In the genomic region with DNA sequence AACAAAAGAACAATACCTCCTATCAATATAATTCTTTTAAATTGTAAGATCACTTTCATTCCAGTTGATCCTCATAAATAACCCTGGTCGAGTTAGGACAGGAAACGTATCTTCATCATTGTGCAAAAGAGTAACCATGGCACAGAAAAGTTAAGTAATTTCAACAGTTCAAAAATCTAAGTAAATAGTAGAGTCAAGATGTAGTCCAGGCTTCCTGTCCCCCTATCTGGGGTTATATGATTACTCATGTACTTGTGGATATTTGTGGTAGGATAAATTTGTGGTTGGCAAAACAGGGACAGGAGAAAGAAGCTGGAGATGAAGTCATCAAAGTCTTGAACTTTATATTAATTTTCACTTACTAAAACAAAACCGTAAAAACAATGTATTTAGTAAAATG, we compare ENCODE assay signal across 32 cellular contexts.
DNase-seq lines count a peak whose midpoint lies in the region; ATAC-seq and TF ChIP-seq lines count a peak whose summit lies in the region.
"Had no signal": no experiment of that assay in that cellular context is flagged by ENCODE, and none has a peak within 500 bp of the region (broad histone marks: within the 10 kb centered on the region; RNA-seq: fewer than 3 reads in every experiment).

No MANE protein-coding gene starts in this region.

- peaks cover 16% of the 10 kb centered on the region for H3K4me1 ChIP-seq in smooth muscle cell (ENCODE audit: low read depth)
- H3K4me1 ChIP-seq: adrenal gland, BLaER1, prostate gland had no signal

- H3K4me3 Mint-ChIP-seq in activated T-cell treated with anti-CD3 and anti-CD28 coated beads, Interleukin-2, amount 50 U/mL, for 4 hours: no peak overlapping the region
- H3K4me3 Mint-ChIP-seq: activated CD4-positive, alpha-beta memory T cell treated with anti-CD3 and anti-CD28 coated beads, Interleukin-2, amount 10 ng/mL, durations not matched to agents 7 days and 5 days; activated naive CD4-positive, alpha-beta T cell treated with anti-CD3 and anti-CD28 coated beads, Interleukin-2, amount 10 ng/mL, durations not matched to agents 7 days and 5 days; mesothelial cell of epicardium; T-helper 1 cell treated with Interleukin-12 subunit alpha and Interleukin-12 subunit beta and Interleukin-4 antibody, amounts not matched to agents 30 μg/mL and 1 μg/mL, for 36 hours had no signal

- H3K36me3 Mint-ChIP-seq in activated T-cell treated with anti-CD3 and anti-CD28 coated beads, Interleukin-2, amount 50 U/mL, for 4 hours (ENCODE audit: insufficient read depth): no peaks in the 10 kb centered on the region
- H3K36me3 Mint-ChIP-seq: activated naive CD4-positive, alpha-beta T cell treated with anti-CD3 and anti-CD28 coated beads, Interleukin-2, amount 10 ng/mL, durations not matched to agents 7 days and 5 days; mesothelial cell of epicardium; naive B cell had no signal

- H3K27me3 ChIP-seq in smooth muscle cell (ENCODE audit: low read depth): no peaks in the 10 kb centered on the region
- H3K27me3 ChIP-seq: adrenal gland, BLaER1, cardiac muscle cell, neutrophil, tibial artery had no signal

- H3K27me3 Mint-ChIP-seq in activated T-cell treated with anti-CD3 and anti-CD28 coated beads, Interleukin-2, amount 50 U/mL, for 4 hours (ENCODE audit: low read depth): no peaks in the 10 kb centered on the region
- H3K27me3 Mint-ChIP-seq: activated CD4-positive, alpha-beta memory T cell treated with anti-CD3 and anti-CD28 coated beads, Interleukin-2, amount 10 ng/mL, durations not matched to agents 7 days and 5 days; activated naive CD4-positive, alpha-beta T cell treated with anti-CD3 and anti-CD28 coated beads, Interleukin-2, amount 10 ng/mL, durations not matched to agents 7 days and 5 days; naive B cell had no signal

- ATAC-seq in GM18498 (IDR thresholded peaks at IDR 0.05; ENCODE audit: unreplicated experiment) (no peak), HG03097 (IDR thresholded peaks at IDR 0.05; ENCODE audit: low FRiP score, unreplicated experiment) (no peak)
- no peak for ATAC-seq in activated T-cell treated with anti-CD3 and anti-CD28 coated beads, Interleukin-2, amount 50 U/mL, for 4 hours
- ATAC-seq: Right ventricle myocardium inferior, sciatic nerve had no signal

- no peaks in the 10 kb centered on the region for H3K4me1 Mint-ChIP-seq in activated T-cell treated with anti-CD3 and anti-CD28 coated beads, Interleukin-2, amount 50 U/mL, for 4 hours (ENCODE audit: low read depth)
- H3K4me1 Mint-ChIP-seq: activated CD4-positive, alpha-beta memory T cell treated with anti-CD3 and anti-CD28 coated beads, Interleukin-2, amount 10 ng/mL, durations not matched to agents 7 days and 5 days; activated naive CD4-positive, alpha-beta T cell treated with anti-CD3 and anti-CD28 coated beads, Interleukin-2, amount 10 ng/mL, durations not matched to agents 7 days and 5 days; naive B cell had no signal

- peaks cover 6% of the 10 kb centered on the region for H3K9me3 Mint-ChIP-seq in activated T-cell treated with anti-CD3 and anti-CD28 coated beads, Interleukin-2, amount 50 U/mL, for 4 hours
- H3K9me3 Mint-ChIP-seq: T-helper 1 cell treated with Interleukin-12 subunit alpha and Interleukin-12 subunit beta and Interleukin-4 antibody, amounts not matched to agents 30 μg/mL and 1 μg/mL, for 36 hours had no signal

- no peaks in the 10 kb centered on the region for H3F3A ChIP-seq in smooth muscle cell (ENCODE audit: low read depth)

- H3K79me2 ChIP-seq in smooth muscle cell (ENCODE audit: low read depth): no peaks in the 10 kb centered on the region

- DNase-seq in H4 (ENCODE audit: low spot score) (peak; percentile 33), amniotic epithelial cell (ENCODE audit: low read depth) (peak; percentile 94), fibroblast of villous mesenchyme (ENCODE audit: low read depth) (peak; percentile 82), smooth muscle cell (lab: John Stamatoyannopoulos, UW; ENCODE audit: unreplicated experiment) (no peak)
- DNase-seq in activated T-cell treated with anti-CD3 and anti-CD28 coated beads, Interleukin-2, amount 50 U/mL, for 4 hours: no peak
- DNase-seq: activated CD4-positive, alpha-beta memory T cell treated with anti-CD3 and anti-CD28 coated beads, Interleukin-2, amount 10 ng/mL, durations not matched to agents 7 days and 5 days; activated CD4-positive, alpha-beta T cell treated with anti-CD3 and anti-CD28 coated beads for 1 hour; activated CD8-positive, alpha-beta memory T cell treated with anti-CD3 and anti-CD28 coated beads, Interleukin-2, amount 50 U/mL, for 4 hours; activated naive CD4-positive, alpha-beta T cell treated with anti-CD3 and anti-CD28 coated beads, Interleukin-2, amount 10 ng/mL, durations not matched to agents 7 days and 5 days; adrenal gland; cortex of kidney; DMS 273 treated with DMSO at 0.1 percent for 48 hours; effector memory CD4-positive, alpha-beta T cell; kidney; naive B cell; NCI-H1417; NCI-H2029 treated with DMSO at 0.1 percent for 48 hours; NCI-H526; SK-N-SH; stimulated activated CD4-positive, alpha-beta T cell treated with anti-CD3 and anti-CD28 coated beads, Interleukin-4, amount 100 ng/mL, for 24 hours; tibial artery had no signal

- TF ChIP-seq CTCF in fibroblast of villous mesenchyme (IDR thresholded peaks at IDR 0.05; ENCODE audit: insufficient read depth, low read depth, low read length) (no peak), smooth muscle cell (IDR thresholded peaks at IDR 0.05; ENCODE audit: borderline replicate concordance, insufficient read depth, poor library complexity, severe bottlenecking) (no peak)

- H3K4me2 ChIP-seq in smooth muscle cell: peak overlapping the region; percentile 70
- H3K4me2 ChIP-seq: BLaER1, KMS-11, SK-N-SH had no signal

- H3K9ac ChIP-seq in smooth muscle cell (ENCODE audit: low read depth): peak overlapping the region; percentile 50
- H3K9ac ChIP-seq: BLaER1, KMS-11, SK-N-SH had no signal

- no peaks in the 10 kb centered on the region for H3K9me3 ChIP-seq in smooth muscle cell (replicated peaks; ENCODE audit: low read depth)
- H3K9me3 ChIP-seq: adrenal gland, BLaER1, neutrophil, prostate gland, SK-N-SH, tibial artery had no signal

- peak overlapping the region; percentile 89 for H3K27ac ChIP-seq in smooth muscle cell (ENCODE audit: low read depth)
- H3K27ac ChIP-seq: adrenal gland, BLaER1, cardiac muscle cell, KMS-11, neutrophil, prostate gland, tibial artery had no signal

- no peak overlapping the region for H2AFZ ChIP-seq in smooth muscle cell (ENCODE audit: low read depth)

- WGBS in smooth muscle cell (ENCODE audit: low lambda C conversion rate): 26% methylated on average over 3 of the region's 3 CpGs

- no peak overlapping the region for H3K4me3 ChIP-seq in fibroblast of villous mesenchyme (ENCODE audit: low read depth, low read length)
- H3K4me3 ChIP-seq in smooth muscle cell: no peak overlapping the region
- H3K4me3 ChIP-seq: adrenal gland, BLaER1, cardiac muscle cell, prostate gland, tibial artery had no signal

- no peaks in the 10 kb centered on the region for H3K36me3 ChIP-seq in smooth muscle cell (ENCODE audit: low read depth)
- H3K36me3 ChIP-seq: adrenal gland, BLaER1, cardiac muscle cell, neutrophil, prostate gland, tibial artery had no signal

- H4K20me1 ChIP-seq in smooth muscle cell (ENCODE audit: low read depth): no peaks in the 10 kb centered on the region
- H4K20me1 ChIP-seq: BLaER1 had no signal

Comparison
In these comparisons a context has a peak if more than half of its experiments do, and no peak if none do; other contexts are left out.
1. DNase-seq: peak in H4 (single experiment), amniotic epithelial cell (single experiment) and fibroblast of villous mesenchyme (single experiment); none in smooth muscle cell (single experiment) and activated T-cell treated with anti-CD3 and anti-CD28 coated beads, Interleukin-2, amount 50 U/mL, for 4 hours (single experiment).